ENCODE assay signal across 1 cellular context in genomic region chr19:38907670-38908069, GRCh38.
TF ChIP-seq lines count a peak whose summit lies in the region.

No MANE protein-coding gene starts in this region.

TF ChIP-seq in SK-N-SH, 30 proteins besides CTCF, POLR2A, EP300 and RAD21:
- TF ChIP-seq FOXM1 (IDR thresholded peaks at IDR 0.05; ENCODE audit: low read depth) = no peak
- TF ChIP-seq YY1 (IDR thresholded peaks at IDR 0.05; ENCODE audit: low read depth) = no peak
- TF ChIP-seq IRF3 (IDR thresholded peaks at IDR 0.05; ENCODE audit: low read depth, low read length) = no peak
- TF ChIP-seq PBX3 (IDR thresholded peaks at IDR 0.05) = no peak
- TF ChIP-seq GATA2 (CRISPR knock-in tag; IDR thresholded peaks at IDR 0.05) = no peak
- TF ChIP-seq TAF1 (IDR thresholded peaks at IDR 0.05; ENCODE audit: borderline replicate concordance, low read depth, low read length) = no peak
- no peak for TF ChIP-seq EZH2phosphoT487 (IDR thresholded peaks at IDR 0.05; ENCODE audit: borderline replicate concordance, low read depth)
- no peak for TF ChIP-seq RXRA (IDR thresholded peaks at IDR 0.05; ENCODE audit: borderline replicate concordance, low read depth)
- TF ChIP-seq, protein P1, sequence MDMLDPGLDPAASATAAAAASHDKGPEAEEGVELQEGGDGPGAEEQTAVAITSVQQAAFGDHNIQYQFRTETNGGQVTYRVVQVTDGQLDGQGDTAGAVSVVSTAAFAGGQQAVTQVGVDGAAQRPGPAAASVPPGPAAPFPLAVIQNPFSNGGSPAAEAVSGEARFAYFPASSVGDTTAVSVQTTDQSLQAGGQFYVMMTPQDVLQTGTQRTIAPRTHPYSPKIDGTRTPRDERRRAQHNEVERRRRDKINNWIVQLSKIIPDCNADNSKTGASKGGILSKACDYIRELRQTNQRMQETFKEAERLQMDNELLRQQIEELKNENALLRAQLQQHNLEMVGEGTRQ (IDR thresholded peaks at IDR 0.05; ENCODE audit: borderline replicate concordance, low read depth, low read length) = no peak
- no peak for TF ChIP-seq REST (IDR thresholded peaks at IDR 0.05; ENCODE audit: low read depth, low read length)
- no peak for TF ChIP-seq NRF1 (IDR thresholded peaks at IDR 0.05; ENCODE audit: low read depth, low read length)
- no peak for TF ChIP-seq TCF12 (IDR thresholded peaks at IDR 0.05)
- no peak for TF ChIP-seq GABPA (IDR thresholded peaks at IDR 0.05; ENCODE audit: low read depth)
- TF ChIP-seq USF1 (IDR thresholded peaks at IDR 0.05; ENCODE audit: borderline replicate concordance, low read depth) = no peak
- no peak for TF ChIP-seq RCOR1 (IDR thresholded peaks at IDR 0.05; ENCODE audit: low read length)
- TF ChIP-seq ELF1 (IDR thresholded peaks at IDR 0.05) = no peak
- no peak for TF ChIP-seq NFIC (IDR thresholded peaks at IDR 0.05; ENCODE audit: borderline replicate concordance)
- no peak for TF ChIP-seq MEF2A (IDR thresholded peaks at IDR 0.05; ENCODE audit: borderline replicate concordance, low read depth)
- no peak for TF ChIP-seq FOSL2 (IDR thresholded peaks at IDR 0.05; ENCODE audit: borderline replicate concordance, low read depth)
- TF ChIP-seq SMC3 (IDR thresholded peaks at IDR 0.05; ENCODE audit: low read depth, low read length) = no peak
TF ChIP-seq in SK-N-SH: peak in this region for 0.
